24 cellular contexts compared by ENCODE assay signal in the genomic region with DNA sequence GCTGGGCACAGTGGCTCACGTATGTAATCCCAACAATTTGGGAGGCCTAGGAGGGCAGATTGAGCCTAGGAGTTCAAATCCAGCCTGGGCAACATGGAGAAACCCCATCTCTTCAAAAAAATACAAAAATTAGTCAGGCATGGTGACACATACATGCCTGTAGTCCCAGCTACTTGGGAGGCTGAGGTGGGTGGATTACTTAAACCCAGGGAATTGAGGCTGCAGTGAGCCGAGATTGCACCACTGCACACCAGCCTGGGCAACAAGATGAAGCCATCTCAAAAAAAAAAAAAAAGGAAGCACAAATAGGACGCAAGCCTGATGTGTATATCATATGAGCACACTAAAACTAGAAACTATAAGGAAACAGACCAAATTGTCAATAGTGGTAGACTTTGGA.
"Had no signal": no experiment of that assay in that cellular context is flagged by ENCODE, and none has a peak within 500 bp of the region (broad histone marks: within the 10 kb centered on the region; RNA-seq: fewer than 3 reads in every experiment).

No MANE protein-coding gene starts in this region.

- H3K27ac Mint-ChIP-seq: activated CD4-positive, alpha-beta T cell treated with anti-CD3 and anti-CD28 coated beads, Interleukin-2, amount 10 ng/mL, durations not matched to agents 7 days and 5 days; activated naive CD4-positive, alpha-beta T cell treated with anti-CD3 and anti-CD28 coated beads, Interleukin-2, amount 10 ng/mL, durations not matched to agents 7 days and 5 days; activated naive CD8-positive, alpha-beta T cell treated with anti-CD3 and anti-CD28 coated beads, Interleukin-2, amount 50 U/mL, for 24 hours; stimulated activated memory B cell treated with anti-CD40 and anti-IgM and Interleukin-4, amounts not matched to agents 10 μg/mL and 1 μg/mL and 100 μg/mL, for 72 hours had no signal

- H3K4me1 Mint-ChIP-seq: stimulated activated memory B cell treated with anti-CD40 and anti-IgM and Interleukin-4, amounts not matched to agents 10 μg/mL and 1 μg/mL and 100 μg/mL, for 72 hours had no signal

- H3K4me3 Mint-ChIP-seq: activated CD4-positive, alpha-beta T cell treated with anti-CD3 and anti-CD28 coated beads, Interleukin-2, amount 10 ng/mL, durations not matched to agents 7 days and 5 days; activated CD8-positive, alpha-beta T cell treated with anti-CD3 and anti-CD28 coated beads, Interleukin-2, amount 10 ng/mL, durations not matched to agents 7 days and 5 days; activated naive CD4-positive, alpha-beta T cell treated with anti-CD3 and anti-CD28 coated beads, Interleukin-2, amount 10 ng/mL, durations not matched to agents 7 days and 5 days; activated naive CD8-positive, alpha-beta T cell treated with anti-CD3 and anti-CD28 coated beads, Interleukin-2, amount 50 U/mL, for 24 hours; activated T-cell treated with anti-CD3 and anti-CD28 coated beads, Interleukin-2, amount 50 U/mL, for 4 hours; naive thymus-derived CD8-positive, alpha-beta T cell; stimulated activated memory B cell treated with anti-CD40 and anti-IgM and Interleukin-4, amounts not matched to agents 10 μg/mL and 1 μg/mL and 100 μg/mL, for 72 hours; T-cell had no signal

- H3K27ac ChIP-seq: ascending aorta, breast epithelium, foreskin keratinocyte, hepatocyte, ovary, testis had no signal

- H3K4me3 ChIP-seq: ascending aorta, breast epithelium, hepatocyte, ovary, spleen, testis had no signal

- H3K9me3 Mint-ChIP-seq: activated CD4-positive, alpha-beta T cell treated with anti-CD3 and anti-CD28 coated beads, Interleukin-2, amount 10 ng/mL, durations not matched to agents 7 days and 5 days; activated naive CD4-positive, alpha-beta T cell treated with anti-CD3 and anti-CD28 coated beads, Interleukin-2, amount 10 ng/mL, durations not matched to agents 7 days and 5 days; activated naive CD8-positive, alpha-beta T cell treated with anti-CD3 and anti-CD28 coated beads, Interleukin-2, amount 50 U/mL, for 24 hours; activated T-cell treated with anti-CD3 and anti-CD28 coated beads, Interleukin-2, amount 50 U/mL, for 4 hours; naive thymus-derived CD8-positive, alpha-beta T cell; stimulated activated memory B cell treated with anti-CD40 and anti-IgM and Interleukin-4, amounts not matched to agents 10 μg/mL and 1 μg/mL and 100 μg/mL, for 72 hours; T-cell had no signal

- ATAC-seq: activated CD4-positive, CD25-positive, alpha-beta regulatory T cell treated with anti-CD3 and anti-CD28 coated beads, Interleukin-2, amount 50 U/mL, for 24 hours; activated CD8-positive, alpha-beta T cell treated with anti-CD3 and anti-CD28 coated beads, Interleukin-2, amount 10 ng/mL, durations not matched to agents 7 days and 5 days; activated naive CD8-positive, alpha-beta T cell treated with anti-CD3 and anti-CD28 coated beads, Interleukin-2, amount 50 U/mL, for 24 hours; activated T-cell treated with anti-CD3 and anti-CD28 coated beads, Interleukin-2, amount 50 U/mL, for 4 hours; esophagus mucosa; foreskin keratinocyte; left cardiac atrium; naive thymus-derived CD8-positive, alpha-beta T cell; sciatic nerve; stimulated activated memory B cell treated with anti-CD40 and anti-IgM and Interleukin-4, amounts not matched to agents 10 μg/mL and 1 μg/mL and 100 μg/mL, for 72 hours; T-cell had no signal

- H3K27me3 Mint-ChIP-seq: activated CD4-positive, alpha-beta T cell treated with anti-CD3 and anti-CD28 coated beads, Interleukin-2, amount 10 ng/mL, durations not matched to agents 7 days and 5 days; activated naive CD4-positive, alpha-beta T cell treated with anti-CD3 and anti-CD28 coated beads, Interleukin-2, amount 10 ng/mL, durations not matched to agents 7 days and 5 days; activated naive CD8-positive, alpha-beta T cell treated with anti-CD3 and anti-CD28 coated beads, Interleukin-2, amount 50 U/mL, for 24 hours; naive thymus-derived CD8-positive, alpha-beta T cell; stimulated activated memory B cell treated with anti-CD40 and anti-IgM and Interleukin-4, amounts not matched to agents 10 μg/mL and 1 μg/mL and 100 μg/mL, for 72 hours; T-cell had no signal

- DNase-seq: activated CD4-positive, alpha-beta T cell treated with anti-CD3 and anti-CD28 coated beads, Interleukin-2, amount 10 ng/mL, durations not matched to agents 7 days and 5 days; activated CD8-positive, alpha-beta T cell treated with anti-CD3 and anti-CD28 coated beads, Interleukin-2, amount 10 ng/mL, durations not matched to agents 7 days and 5 days; activated naive CD4-positive, alpha-beta T cell treated with anti-CD3 and anti-CD28 coated beads, Interleukin-2, amount 10 ng/mL, durations not matched to agents 7 days and 5 days; activated naive CD8-positive, alpha-beta T cell treated with anti-CD3 and anti-CD28 coated beads, Interleukin-2, amount 50 U/mL, for 24 hours; activated T-cell treated with anti-CD3 and anti-CD28 coated beads, Interleukin-2, amount 50 U/mL, for 4 hours; cerebellar nuclear complex; cortex of kidney; effector CD8-positive, alpha-beta T cell; foreskin keratinocyte; left cardiac atrium; mesendoderm; naive thymus-derived CD8-positive, alpha-beta T cell; ovary; spleen; stimulated activated CD4-positive, alpha-beta T cell treated with anti-CD3 and anti-CD28 coated beads, Interleukin-4, amount 100 ng/mL, for 4 hours; T-cell had no signal
